Comparison of ENCODE assay signal across 22 cellular contexts in the genomic region with DNA sequence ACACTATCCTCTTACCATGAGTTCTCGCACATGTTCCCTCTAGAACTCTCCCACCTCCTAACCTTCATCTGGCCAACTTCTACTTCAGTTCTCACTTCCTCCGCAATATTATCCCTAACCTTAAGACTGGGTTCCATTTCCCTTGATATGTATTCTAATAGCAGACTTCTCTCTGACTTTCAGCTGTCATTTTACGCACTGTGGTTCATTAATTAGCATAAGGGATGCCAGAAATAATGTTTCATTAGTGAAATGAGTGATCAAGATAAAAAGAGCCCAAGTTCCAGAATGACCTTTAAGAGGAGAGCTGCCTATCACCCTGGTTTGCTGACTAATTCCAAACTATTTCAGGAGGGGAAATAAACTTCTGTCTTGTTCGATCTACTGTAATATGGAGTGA.
DNase-seq lines count a peak whose midpoint lies in the region; ATAC-seq and TF ChIP-seq lines count a peak whose summit lies in the region.
"Had no signal": no experiment of that assay in that cellular context is flagged by ENCODE, and none has a peak within 500 bp of the region (broad histone marks: within the 10 kb centered on the region; RNA-seq: fewer than 3 reads in every experiment).

No MANE protein-coding gene starts in this region.

- peaks cover 23% of the 10 kb centered on the region for H3K36me3 Mint-ChIP-seq in activated CD8-positive, alpha-beta memory T cell treated with anti-CD3 and anti-CD28 coated beads, Interleukin-2, amount 10 ng/mL, durations not matched to agents 7 days and 5 days
- H3K36me3 Mint-ChIP-seq: activated naive CD4-positive, alpha-beta T cell treated with anti-CD3 and anti-CD28 coated beads, Interleukin-2, amount 10 ng/mL, durations not matched to agents 7 days and 5 days; CD4-positive, CD25-positive, alpha-beta regulatory T cell had no signal

- TF ChIP-seq POLR2A in testis (IDR thresholded peaks at IDR 0.05): no peak

- H3K4me1 Mint-ChIP-seq in activated CD8-positive, alpha-beta memory T cell treated with anti-CD3 and anti-CD28 coated beads, Interleukin-2, amount 10 ng/mL, durations not matched to agents 7 days and 5 days: peaks cover 50% of the 10 kb centered on the region

- peak overlapping the region; percentile 15 for H3K27ac Mint-ChIP-seq in activated CD8-positive, alpha-beta memory T cell treated with anti-CD3 and anti-CD28 coated beads, Interleukin-2, amount 10 ng/mL, durations not matched to agents 7 days and 5 days
- H3K27ac Mint-ChIP-seq: activated naive CD4-positive, alpha-beta T cell treated with anti-CD3 and anti-CD28 coated beads, Interleukin-2, amount 10 ng/mL, durations not matched to agents 7 days and 5 days; CD4-positive, CD25-positive, alpha-beta regulatory T cell; H9; progenitor cell of endocrine pancreas had no signal

- peaks cover 16% of the 10 kb centered on the region for H3K27me3 Mint-ChIP-seq in activated CD8-positive, alpha-beta memory T cell treated with anti-CD3 and anti-CD28 coated beads, Interleukin-2, amount 10 ng/mL, durations not matched to agents 7 days and 5 days
- H3K27me3 Mint-ChIP-seq: progenitor cell of endocrine pancreas had no signal

- H3K4me3 Mint-ChIP-seq in activated CD8-positive, alpha-beta memory T cell treated with anti-CD3 and anti-CD28 coated beads, Interleukin-2, amount 10 ng/mL, durations not matched to agents 7 days and 5 days: no peak overlapping the region
- H3K4me3 Mint-ChIP-seq: activated naive CD4-positive, alpha-beta T cell treated with anti-CD3 and anti-CD28 coated beads, Interleukin-2, amount 10 ng/mL, durations not matched to agents 7 days and 5 days; CD4-positive, CD25-positive, alpha-beta regulatory T cell; H9 had no signal

- 95 to 97% methylated on average over 4 of the region's 4 CpGs for WGBS in testis, 2 donors

- ATAC-seq in activated CD8-positive, alpha-beta memory T cell treated with anti-CD3 and anti-CD28 coated beads, Interleukin-2, amount 10 ng/mL, durations not matched to agents 7 days and 5 days: peak; percentile 34
- peak; percentile 61 for ATAC-seq in GM21529 (IDR thresholded peaks at IDR 0.05; ENCODE audit: unreplicated experiment)
- peak; percentile 46 for ATAC-seq in HG03521 (IDR thresholded peaks at IDR 0.05; ENCODE audit: unreplicated experiment)
- no peak for ATAC-seq in left cardiac atrium
- ATAC-seq: right lobe of liver, Right ventricle myocardium inferior had no signal

- no peak overlapping the region for H3K27ac ChIP-seq in testis
- H3K27ac ChIP-seq: PC-9, right lobe of liver had no signal

- peaks cover 2% of the 10 kb centered on the region for H3K9me3 Mint-ChIP-seq in activated CD8-positive, alpha-beta memory T cell treated with anti-CD3 and anti-CD28 coated beads, Interleukin-2, amount 10 ng/mL, durations not matched to agents 7 days and 5 days (ENCODE audit: low read depth)
- H3K9me3 Mint-ChIP-seq: activated naive CD4-positive, alpha-beta T cell treated with anti-CD3 and anti-CD28 coated beads, Interleukin-2, amount 10 ng/mL, durations not matched to agents 7 days and 5 days had no signal

- no peaks in the 10 kb centered on the region for H3K9me3 ChIP-seq in testis
- H3K9me3 ChIP-seq: right lobe of liver had no signal

- no peak overlapping the region for H3K4me3 ChIP-seq in testis
- H3K4me3 ChIP-seq: PC-9, right lobe of liver had no signal

- H3K27me3 ChIP-seq in testis: no peaks in the 10 kb centered on the region
- H3K27me3 ChIP-seq: right lobe of liver had no signal

- intact Hi-C loops in testis (cut with DNase I; ENCODE audit: low total_unique reads) (no loop called here), left cardiac atrium (cut with DNase I) (no loop called here)

- no peaks in the 10 kb centered on the region for H3K4me1 ChIP-seq in testis
- H3K4me1 ChIP-seq: right lobe of liver had no signal

- CTCF ChIA-PET in activated CD8-positive, alpha-beta memory T cell treated with anti-CD3 and anti-CD28 coated beads, Interleukin-2, amount 10 ng/mL, durations not matched to agents 7 days and 5 days (lab: Charles Lee): interaction anchor here (1.1 kb wide), 1 partner anchor 452 kb away, joined by 3 read pairs; no protein-coding TSS in a partner anchor

- H3K36me3 ChIP-seq in testis (ENCODE audit: low read depth, missing control alignments): no peaks in the 10 kb centered on the region
- H3K36me3 ChIP-seq: right lobe of liver had no signal

- DNase-seq in activated CD8-positive, alpha-beta memory T cell treated with anti-CD3 and anti-CD28 coated beads, Interleukin-2, amount 10 ng/mL, durations not matched to agents 7 days and 5 days: no peak
- no peak for DNase-seq in activated CD8-positive, alpha-beta memory T cell treated with anti-CD3 and anti-CD28 coated beads, Interleukin-2, amount 50 U/mL, for 4 hours
- DNase-seq in testis: no peak
- DNase-seq in cerebellar nuclear complex (lab: John Stamatoyannopoulos, UW): no peak
- DNase-seq in cerebellar cortex (ENCODE audit: low spot score): no peak
- no peak for DNase-seq in left cardiac atrium
- DNase-seq: activated CD4-positive, alpha-beta T cell treated with anti-CD3 and anti-CD28 coated beads for 4 hours; activated naive CD4-positive, alpha-beta T cell treated with anti-CD3 and anti-CD28 coated beads, Interleukin-2, amount 10 ng/mL, durations not matched to agents 7 days and 5 days; amygdala; CD4-positive, CD25-positive, alpha-beta regulatory T cell; DND-41; effector CD8-positive, alpha-beta T cell; glutamatergic neuron; H9; MV-4-11; PC-9; right lobe of liver; stimulated activated CD4-positive, alpha-beta T cell treated with anti-CD3 and anti-CD28 coated beads, Interleukin-2, amount 100 ng/mL, for 48 hours had no signal

- no peak for TF ChIP-seq CTCF in testis (IDR thresholded peaks at IDR 0.05)

Comparison
In these comparisons a context has a peak if more than half of its experiments do, and no peak if none do; other contexts are left out.
1. ATAC-seq: peak in activated CD8-positive, alpha-beta memory T cell treated with anti-CD3 and anti-CD28 coated beads, Interleukin-2, amount 10 ng/mL, durations not matched to agents 7 days and 5 days (single experiment), GM21529 (single experiment) and HG03521 (single experiment); none in left cardiac atrium (0 of 2).